In genomic region chrX:37745835-37746234, GRCh38 we compare ENCODE assay signal across 9 cellular contexts. TPM values are rescaled to one million over a fixed set of nuclear protein-coding genes. Genes with fewer than 3 reads are reported as not detected.
DNase-seq lines count a peak whose midpoint lies in the region; ATAC-seq and TF ChIP-seq lines count a peak whose summit lies in the region.
"Had no signal": no experiment of that assay in that cellular context is flagged by ENCODE, and none has a peak within 500 bp of the region (broad histone marks: within the 10 kb centered on the region; RNA-seq: fewer than 3 reads in every experiment).

No MANE protein-coding gene starts in this region.

- no peaks in the 10 kb centered on the region for H3K27me3 ChIP-seq in left lung

- no peaks in the 10 kb centered on the region for H3K9me3 ChIP-seq in left lung

- ATAC-seq in GM18873 (IDR thresholded peaks at IDR 0.05; ENCODE audit: low FRiP score, unreplicated experiment): peak; percentile 13
- ATAC-seq in GM21717 (IDR thresholded peaks at IDR 0.05; ENCODE audit: unreplicated experiment): peak; percentile 50
- peak; percentile 40 for ATAC-seq in HG03460 (IDR thresholded peaks at IDR 0.05; ENCODE audit: unreplicated experiment)
- peak; percentile 57 for ATAC-seq in left lung

- no peaks in the 10 kb centered on the region for H3K4me1 ChIP-seq in left lung

- TF ChIP-seq CTCF in left lung (IDR thresholded peaks at IDR 0.05): no peak

- H3K36me3 ChIP-seq in left lung: no peaks in the 10 kb centered on the region
- H3K36me3 ChIP-seq: WERI-Rb-1 had no signal

- intact Hi-C loops in left lung (cut with DNase I): loop anchor here in 1 of 2 donors (10.0 kb wide), 1 partner anchor 429 kb away; no protein-coding TSS in a partner anchor

- DNase-seq in left lung (no peak), AG20443 (ENCODE audit: low spot score) (no peak), SHP77 (lab: John Stamatoyannopoulos, UW) (no peak), SW480 (ENCODE audit: low spot score) (no peak), glomerular visceral epithelial cell (ENCODE audit: extremely low spot score) (no peak)

- H3K4me3 ChIP-seq in left lung: no peak overlapping the region

- peak overlapping the region in 1 of 2 donors; percentile 86 for H3K27ac ChIP-seq in left lung
- H3K27ac ChIP-seq: WERI-Rb-1 had no signal

RNA-seq across cellular contexts. Expression of gene CYBB, which starts 34.0 kb away (rescaled TPM):
- 100 to 1,000 TPM; 142 to 255 TPM for total RNA-seq in left lung
